Comparison of ENCODE assay signal across 19 cellular contexts in genomic region chr14:94517641-94518257, GRCh38. TPM values are rescaled to one million over a fixed set of nuclear protein-coding genes. Genes with fewer than 3 reads are reported as not detected.
"Had no signal": no experiment of that assay in that cellular context is flagged by ENCODE, and none has a peak within 500 bp of the region (broad histone marks: within the 10 kb centered on the region; RNA-seq: fewer than 3 reads in every experiment).

No MANE protein-coding gene starts in this region.

- H3K27ac Mint-ChIP-seq: activated CD4-positive, alpha-beta T cell treated with anti-CD3 and anti-CD28 coated beads, Interleukin-2, amount 10 ng/mL, durations not matched to agents 24 days and 14 days; activated CD8-positive, alpha-beta T cell treated with anti-CD3 and anti-CD28 coated beads, Interleukin-2, amount 10 ng/mL, durations not matched to agents 7 days and 5 days; activated naive CD8-positive, alpha-beta T cell treated with anti-CD3 and anti-CD28 coated beads, Interleukin-2, amount 10 ng/mL, durations not matched to agents 7 days and 5 days; activated T-cell treated with anti-CD3 and anti-CD28 coated beads, Interleukin-2, amount 50 U/mL, for 72 hours had no signal

- DNase-seq: activated CD4-positive, alpha-beta T cell treated with anti-CD3 and anti-CD28 coated beads, Interleukin-2, amount 10 ng/mL, durations not matched to agents 24 days and 14 days; activated CD4-positive, CD25-positive, alpha-beta regulatory T cell; activated CD8-positive, alpha-beta memory T cell treated with anti-CD3 and anti-CD28 coated beads, Interleukin-2, amount 50 U/mL, for 4 hours; activated CD8-positive, alpha-beta T cell treated with anti-CD3 and anti-CD28 coated beads, Interleukin-2, amount 10 ng/mL, durations not matched to agents 7 days and 5 days; activated naive CD4-positive, alpha-beta T cell; activated naive CD8-positive, alpha-beta T cell treated with anti-CD3 and anti-CD28 coated beads, Interleukin-2, amount 10 ng/mL, durations not matched to agents 7 days and 5 days; activated T-cell treated with anti-CD3 and anti-CD28 coated beads, Interleukin-2, amount 50 U/mL, for 72 hours; hippocampal formation; lower lobe of right lung; ovary; stimulated activated CD4-positive, alpha-beta T cell treated with anti-CD3 and anti-CD28 coated beads, Interleukin-15, amount 100 ng/mL, for 24 hours; stimulated activated CD4-positive, alpha-beta T cell treated with anti-CD3 and anti-CD28 coated beads, Interleukin-4, amount 100 ng/mL, for 24 hours; stimulated activated naive CD4-positive, alpha-beta T cell; T-helper 2 cell; transverse colon had no signal

- ATAC-seq: activated CD8-positive, alpha-beta T cell treated with anti-CD3 and anti-CD28 coated beads, Interleukin-2, amount 10 ng/mL, durations not matched to agents 7 days and 5 days; activated T-cell treated with anti-CD3 and anti-CD28 coated beads, Interleukin-2, amount 50 U/mL, for 72 hours; esophagus mucosa; lower lobe of right lung had no signal

- H3K27me3 Mint-ChIP-seq: activated CD4-positive, alpha-beta T cell treated with anti-CD3 and anti-CD28 coated beads, Interleukin-2, amount 10 ng/mL, durations not matched to agents 24 days and 14 days had no signal

- H3K4me1 Mint-ChIP-seq: activated CD4-positive, alpha-beta T cell treated with anti-CD3 and anti-CD28 coated beads, Interleukin-2, amount 10 ng/mL, durations not matched to agents 24 days and 14 days; activated naive CD8-positive, alpha-beta T cell treated with anti-CD3 and anti-CD28 coated beads, Interleukin-2, amount 10 ng/mL, durations not matched to agents 7 days and 5 days; neural crest cell had no signal

- H3K27ac ChIP-seq: lower lobe of right lung, ovary, transverse colon, vagina had no signal

- H3K27me3 ChIP-seq: ovary, transverse colon, vagina had no signal

- H3K4me3 Mint-ChIP-seq: activated CD4-positive, alpha-beta T cell treated with anti-CD3 and anti-CD28 coated beads, Interleukin-2, amount 10 ng/mL, durations not matched to agents 24 days and 14 days; activated CD8-positive, alpha-beta T cell treated with anti-CD3 and anti-CD28 coated beads, Interleukin-2, amount 10 ng/mL, durations not matched to agents 7 days and 5 days; activated naive CD8-positive, alpha-beta T cell treated with anti-CD3 and anti-CD28 coated beads, Interleukin-2, amount 10 ng/mL, durations not matched to agents 7 days and 5 days; activated T-cell treated with anti-CD3 and anti-CD28 coated beads, Interleukin-2, amount 50 U/mL, for 72 hours; neural crest cell had no signal

- H3K4me1 ChIP-seq: lower lobe of right lung, transverse colon, vagina had no signal

- H3K36me3 Mint-ChIP-seq: activated naive CD8-positive, alpha-beta T cell treated with anti-CD3 and anti-CD28 coated beads, Interleukin-2, amount 10 ng/mL, durations not matched to agents 7 days and 5 days had no signal

- H3K36me3 ChIP-seq: lower lobe of right lung, ovary, transverse colon, vagina had no signal

- H3K4me3 ChIP-seq: lower lobe of right lung, ovary, transverse colon, vagina had no signal

RNA-seq across cellular contexts. Expression of gene SERPINA12, which starts 8.5 kb away (rescaled TPM):
- total RNA-seq: activated CD4-positive, alpha-beta T cell treated with anti-CD3 and anti-CD28 coated beads, Interleukin-2, amount 10 ng/mL, durations not matched to agents 24 days and 14 days; activated CD8-positive, alpha-beta T cell treated with anti-CD3 and anti-CD28 coated beads, Interleukin-2, amount 10 ng/mL, durations not matched to agents 7 days and 5 days; activated naive CD8-positive, alpha-beta T cell treated with anti-CD3 and anti-CD28 coated beads, Interleukin-2, amount 10 ng/mL, durations not matched to agents 7 days and 5 days; activated T-cell treated with anti-CD3 and anti-CD28 coated beads, Interleukin-2, amount 50 U/mL, for 72 hours; esophagus mucosa; lower lobe of right lung; neural crest cell; ovary; subcutaneous adipose tissue; transverse colon had no signal
- polyA plus RNA-seq: ovary had no signal

RNA-seq across cellular contexts. Expression of gene SERPINA9, which starts 41.8 kb away (rescaled TPM):
- total RNA-seq: activated CD4-positive, alpha-beta T cell treated with anti-CD3 and anti-CD28 coated beads, Interleukin-2, amount 10 ng/mL, durations not matched to agents 24 days and 14 days; activated CD8-positive, alpha-beta T cell treated with anti-CD3 and anti-CD28 coated beads, Interleukin-2, amount 10 ng/mL, durations not matched to agents 7 days and 5 days; activated naive CD8-positive, alpha-beta T cell treated with anti-CD3 and anti-CD28 coated beads, Interleukin-2, amount 10 ng/mL, durations not matched to agents 7 days and 5 days; activated T-cell treated with anti-CD3 and anti-CD28 coated beads, Interleukin-2, amount 50 U/mL, for 72 hours; lower lobe of right lung; neural crest cell; ovary; subcutaneous adipose tissue; transverse colon had no signal
- polyA plus RNA-seq: ovary had no signal

RNA-seq across cellular contexts. Expression of gene SERPINA4, which starts 43.5 kb away (rescaled TPM):
- total RNA-seq: activated CD4-positive, alpha-beta T cell treated with anti-CD3 and anti-CD28 coated beads, Interleukin-2, amount 10 ng/mL, durations not matched to agents 24 days and 14 days; activated CD8-positive, alpha-beta T cell treated with anti-CD3 and anti-CD28 coated beads, Interleukin-2, amount 10 ng/mL, durations not matched to agents 7 days and 5 days; activated naive CD8-positive, alpha-beta T cell treated with anti-CD3 and anti-CD28 coated beads, Interleukin-2, amount 10 ng/mL, durations not matched to agents 7 days and 5 days; activated T-cell treated with anti-CD3 and anti-CD28 coated beads, Interleukin-2, amount 50 U/mL, for 72 hours; esophagus mucosa; lower lobe of right lung; neural crest cell; subcutaneous adipose tissue; transverse colon; vagina had no signal
- polyA plus RNA-seq: ovary had no signal
